Comparison of ENCODE assay signal across 26 cellular contexts in the genomic region with DNA sequence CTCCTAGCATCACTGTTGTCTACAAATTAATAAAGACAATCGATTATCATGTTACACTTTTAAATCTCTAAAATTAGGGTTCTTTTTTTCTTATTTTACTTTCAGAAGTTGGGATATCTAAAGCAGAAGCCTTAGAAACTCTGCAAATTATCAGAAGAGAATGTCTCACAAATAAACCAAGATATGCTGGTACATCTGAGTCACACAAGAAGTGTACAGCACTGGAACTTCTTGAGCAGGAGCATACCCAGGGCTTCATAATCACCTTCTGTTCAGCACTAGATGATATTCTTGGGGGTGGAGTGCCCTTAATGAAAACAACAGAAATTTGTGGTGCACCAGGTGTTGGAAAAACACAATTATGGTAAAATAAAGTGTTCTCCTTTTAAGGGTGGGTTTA. TPM values are rescaled to one million over a fixed set of nuclear protein-coding genes. Genes with fewer than 3 reads are reported as not detected.
A peak's percentile ranks its signal among the peaks of the same experiment; 100 is the strongest.
DNase-seq lines count a peak whose midpoint lies in the region; ATAC-seq and TF ChIP-seq lines count a peak whose summit lies in the region.
"Had no signal": no experiment of that assay in that cellular context is flagged by ENCODE, and none has a peak within 500 bp of the region (broad histone marks: within the 10 kb centered on the region; RNA-seq: fewer than 3 reads in every experiment).

No MANE protein-coding gene starts in this region.

- no peaks in the 10 kb centered on the region for H4K20me1 ChIP-seq in OCI-LY1 (ENCODE audit: insufficient read depth, low read length)

- peaks cover 40% of the 10 kb centered on the region for H3K4me1 Mint-ChIP-seq in activated T-cell treated with anti-CD3 and anti-CD28 coated beads, Interleukin-2, amount 50 U/mL, for 72 hours (ENCODE audit: low read depth)
- peaks cover 22% of the 10 kb centered on the region for H3K4me1 Mint-ChIP-seq in activated T-cell treated with anti-CD3 and anti-CD28 coated beads, Interleukin-2, amount 50 U/mL, for 4 hours (ENCODE audit: low read depth)
- H3K4me1 Mint-ChIP-seq in activated naive CD8-positive, alpha-beta T cell treated with anti-CD3 and anti-CD28 coated beads for 36 hours: peaks cover 23% of the 10 kb centered on the region
- H3K4me1 Mint-ChIP-seq in mesothelial cell of epicardium: peaks cover 24% of the 10 kb centered on the region

- peaks cover 25% of the 10 kb centered on the region for H3K79me2 ChIP-seq in OCI-LY1 (ENCODE audit: insufficient read depth, low read length)

- peak overlapping the region; percentile 89; the same call in 1 of the 2 replicates for H3K4me2 ChIP-seq in OCI-LY1 (ENCODE audit: low read length)
- H3K4me2 ChIP-seq: GM23338 had no signal

- H2AFZ ChIP-seq in OCI-LY1 (ENCODE audit: low read length): no peak overlapping the region
- H2AFZ ChIP-seq: GM23338 had no signal

- H3K27ac Mint-ChIP-seq in activated T-cell treated with anti-CD3 and anti-CD28 coated beads, Interleukin-2, amount 50 U/mL, for 72 hours: no peak overlapping the region
- no peak overlapping the region for H3K27ac Mint-ChIP-seq in activated naive CD8-positive, alpha-beta T cell treated with anti-CD3 and anti-CD28 coated beads for 36 hours
- H3K27ac Mint-ChIP-seq in mesothelial cell of epicardium: no peak overlapping the region
- H3K27ac Mint-ChIP-seq: activated naive CD4-positive, alpha-beta T cell treated with anti-CD3 and anti-CD28 coated beads, Interleukin-2, amount 50 U/mL, for 72 hours; dendritic cell treated with granulocyte-macrophage colony-stimulating factor and Interleukin-4, amounts not matched to agents 40 ng/mL and 50 ng/mL, for 4 days; GM23338; HFFc6 had no signal

- H3K27me3 ChIP-seq in OCI-LY1 (ENCODE audit: insufficient read depth, low read length): no peaks in the 10 kb centered on the region
- H3K27me3 ChIP-seq: esophagus muscularis mucosa, foreskin keratinocyte, heart right ventricle, ovary, transverse colon had no signal

- no peaks in the 10 kb centered on the region for H3K9me2 ChIP-seq in OCI-LY1 (ENCODE audit: low read depth, low read length)

- TF ChIP-seq CTCF in OCI-LY1 (IDR thresholded peaks at IDR 0.05; ENCODE audit: low read length) (no peak), mesothelial cell of epicardium (IDR thresholded peaks at IDR 0.05; ENCODE audit: unreplicated experiment) (no peak)

- no peaks in the 10 kb centered on the region for H3F3A ChIP-seq in OCI-LY1 (ENCODE audit: insufficient read depth, low read length)

- no peak overlapping the region for H3K9ac ChIP-seq in OCI-LY1 (ENCODE audit: low read length)

- H3K27me3 Mint-ChIP-seq in activated T-cell treated with anti-CD3 and anti-CD28 coated beads, Interleukin-2, amount 50 U/mL, for 72 hours (ENCODE audit: low read depth): no peaks in the 10 kb centered on the region
- no peaks in the 10 kb centered on the region for H3K27me3 Mint-ChIP-seq in activated T-cell treated with anti-CD3 and anti-CD28 coated beads, Interleukin-2, amount 50 U/mL, for 4 hours (ENCODE audit: low read depth)
- H3K27me3 Mint-ChIP-seq in activated naive CD8-positive, alpha-beta T cell treated with anti-CD3 and anti-CD28 coated beads for 36 hours: no peaks in the 10 kb centered on the region
- H3K27me3 Mint-ChIP-seq in mesothelial cell of epicardium (ENCODE audit: low read depth): no peaks in the 10 kb centered on the region
- H3K27me3 Mint-ChIP-seq: central memory CD8-positive, alpha-beta T cell; dendritic cell treated with granulocyte-macrophage colony-stimulating factor and Interleukin-4, amounts not matched to agents 40 ng/mL and 50 ng/mL, for 4 days; natural killer cell treated with Interleukin-12 subunit alpha and Interleukin-12 subunit beta and Interleukin-15 and Interleukin-18, amount 100 ng/mL, for 72 hours had no signal

- H3K4me3 ChIP-seq in OCI-LY1 (ENCODE audit: low read depth, low read length, poor library complexity, severe bottlenecking): no peak overlapping the region
- H3K4me3 ChIP-seq: esophagus muscularis mucosa, GM23338, heart right ventricle, lung, mucosa of descending colon, ovary, skin epidermis, transverse colon had no signal

- H3K36me3 Mint-ChIP-seq in activated T-cell treated with anti-CD3 and anti-CD28 coated beads, Interleukin-2, amount 50 U/mL, for 72 hours (ENCODE audit: insufficient read depth in 2 of 2): peaks cover 10 to 18% of the 10 kb centered on the region in 2 donors
- peaks cover 3% of the 10 kb centered on the region for H3K36me3 Mint-ChIP-seq in activated T-cell treated with anti-CD3 and anti-CD28 coated beads, Interleukin-2, amount 50 U/mL, for 4 hours (ENCODE audit: insufficient read depth)
- H3K36me3 Mint-ChIP-seq in activated naive CD8-positive, alpha-beta T cell treated with anti-CD3 and anti-CD28 coated beads for 36 hours: peaks cover 21% of the 10 kb centered on the region
- peaks cover 15% of the 10 kb centered on the region for H3K36me3 Mint-ChIP-seq in mesothelial cell of epicardium

- H3K4me3 Mint-ChIP-seq in activated T-cell treated with anti-CD3 and anti-CD28 coated beads, Interleukin-2, amount 50 U/mL, for 72 hours: peak overlapping the region; percentile 61 to 73
- H3K4me3 Mint-ChIP-seq in activated T-cell treated with anti-CD3 and anti-CD28 coated beads, Interleukin-2, amount 50 U/mL, for 4 hours: no peak overlapping the region
- H3K4me3 Mint-ChIP-seq in activated naive CD8-positive, alpha-beta T cell treated with anti-CD3 and anti-CD28 coated beads for 36 hours: peak overlapping the region; percentile 48
- H3K4me3 Mint-ChIP-seq in mesothelial cell of epicardium: no peak overlapping the region
- H3K4me3 Mint-ChIP-seq: central memory CD8-positive, alpha-beta T cell; dendritic cell treated with granulocyte-macrophage colony-stimulating factor and Interleukin-4, amounts not matched to agents 40 ng/mL and 50 ng/mL, for 4 days; GM23338; HFFc6 had no signal

- peaks cover 24% of the 10 kb centered on the region for H3K4me1 ChIP-seq in OCI-LY1 (ENCODE audit: insufficient read depth, low read length, severe bottlenecking)

- no peaks in the 10 kb centered on the region for H3K9me3 Mint-ChIP-seq in activated T-cell treated with anti-CD3 and anti-CD28 coated beads, Interleukin-2, amount 50 U/mL, for 72 hours
- H3K9me3 Mint-ChIP-seq in activated T-cell treated with anti-CD3 and anti-CD28 coated beads, Interleukin-2, amount 50 U/mL, for 4 hours: no peaks in the 10 kb centered on the region
- H3K9me3 Mint-ChIP-seq in activated naive CD8-positive, alpha-beta T cell treated with anti-CD3 and anti-CD28 coated beads for 36 hours: peaks cover 2% of the 10 kb centered on the region
- H3K9me3 Mint-ChIP-seq in mesothelial cell of epicardium: peaks cover 4% of the 10 kb centered on the region
- H3K9me3 Mint-ChIP-seq: activated naive CD4-positive, alpha-beta T cell treated with anti-CD3 and anti-CD28 coated beads, Interleukin-2, amount 50 U/mL, for 72 hours; central memory CD8-positive, alpha-beta T cell; dendritic cell treated with granulocyte-macrophage colony-stimulating factor and Interleukin-4, amounts not matched to agents 40 ng/mL and 50 ng/mL, for 4 days; GM23338; HFFc6; natural killer cell treated with Interleukin-12 subunit alpha and Interleukin-12 subunit beta and Interleukin-15 and Interleukin-18, amount 100 ng/mL, for 72 hours had no signal

- H3K36me3 ChIP-seq in OCI-LY1 (ENCODE audit: insufficient read depth, low read length): peaks cover 40% of the 10 kb centered on the region
- H3K36me3 ChIP-seq: ovary, transverse colon had no signal

- no peaks in the 10 kb centered on the region for H3K9me3 ChIP-seq in OCI-LY1 (ENCODE audit: low read length)
- H3K9me3 ChIP-seq: esophagus muscularis mucosa, heart right ventricle, mucosa of descending colon, ovary, transverse colon had no signal

- no peak for DNase-seq in activated T-cell treated with anti-CD3 and anti-CD28 coated beads, Interleukin-2, amount 50 U/mL, for 72 hours
- DNase-seq in activated T-cell treated with anti-CD3 and anti-CD28 coated beads, Interleukin-2, amount 50 U/mL, for 4 hours: no peak
- no peak for DNase-seq in activated naive CD8-positive, alpha-beta T cell treated with anti-CD3 and anti-CD28 coated beads for 36 hours
- DNase-seq in central memory CD4-positive, alpha-beta T cell: no peak
- DNase-seq in NCI-H2171 treated with DMSO at 0.1 percent for 48 hours (lab: John Stamatoyannopoulos, UW) (no peak), mesothelial cell of epicardium (ENCODE audit: low spot score in 2 of 2, unreplicated experiment in 2 of 2) (no peak)
- DNase-seq: heart right ventricle, HFFc6, kidney glomerular epithelial cell, mucosa of descending colon, NCI-H510A, ovary, transverse colon had no signal

- H3K27ac ChIP-seq in OCI-LY1 (ENCODE audit: low read depth, low read length, poor library complexity, severe bottlenecking): no peak overlapping the region
- H3K27ac ChIP-seq: C4-2B, esophagus muscularis mucosa, foreskin keratinocyte, heart right ventricle, HL-60, ovary, skin epidermis, transverse colon had no signal

- ATAC-seq in activated T-cell treated with anti-CD3 and anti-CD28 coated beads, Interleukin-2, amount 50 U/mL, for 72 hours (replicated peaks in 1 of 2): no peak
- ATAC-seq in activated T-cell treated with anti-CD3 and anti-CD28 coated beads, Interleukin-2, amount 50 U/mL, for 4 hours: no peak
- ATAC-seq: activated naive CD4-positive, alpha-beta T cell treated with anti-CD3 and anti-CD28 coated beads, Interleukin-2, amount 50 U/mL, for 72 hours; foreskin keratinocyte; GM23338; heart right ventricle; mucosa of descending colon; natural killer cell treated with Interleukin-12 subunit alpha and Interleukin-12 subunit beta and Interleukin-15 and Interleukin-18, amount 100 ng/mL, for 72 hours had no signal

RNA-seq across cellular contexts. Expression of a gene that starts 2.4 kb away (rescaled TPM):
- total RNA-seq in activated T-cell treated with anti-CD3 and anti-CD28 coated beads, Interleukin-2, amount 50 U/mL, for 72 hours: 100 to 1,000 TPM in 1 of 2 donors, 10 to 100 TPM in 1; 81.2 to 105 TPM
- 10 to 100 TPM; 57.4 to 68.5 (median 59.9) TPM for total RNA-seq in activated T-cell treated with anti-CD3 and anti-CD28 coated beads, Interleukin-2, amount 50 U/mL, for 4 hours
- 10 to 100 TPM; 77.3 to 86.7 TPM for total RNA-seq in activated naive CD8-positive, alpha-beta T cell treated with anti-CD3 and anti-CD28 coated beads for 36 hours
- 28.8 to 31.7 TPM (median 30.3 TPM) in 3 replicates for total RNA-seq in mesothelial cell of epicardium

RNA-seq across cellular contexts. Expression of a gene that starts 3.0 kb away (rescaled TPM):
- under 1 TPM; 0.46 to 0.84 TPM for total RNA-seq in activated T-cell treated with anti-CD3 and anti-CD28 coated beads, Interleukin-2, amount 50 U/mL, for 72 hours
- total RNA-seq in activated T-cell treated with anti-CD3 and anti-CD28 coated beads, Interleukin-2, amount 50 U/mL, for 4 hours: under 1 TPM; 0.20 to 0.43 (median 0.29) TPM
- total RNA-seq in activated naive CD8-positive, alpha-beta T cell treated with anti-CD3 and anti-CD28 coated beads for 36 hours: under 1 TPM; 0.10 to 0.14 TPM
- total RNA-seq in mesothelial cell of epicardium: 0.20 to 0.43 TPM (median 0.34 TPM) in 3 replicates
- total RNA-seq: renal cortical epithelial cell had no signal

Comparison
In these comparisons a context has a peak if more than half of its experiments do, and no peak if none do; other contexts are left out.
1. H3K4me3 Mint-ChIP-seq: peak in activated T-cell treated with anti-CD3 and anti-CD28 coated beads, Interleukin-2, amount 50 U/mL, for 72 hours (2 of 2) and activated naive CD8-positive, alpha-beta T cell treated with anti-CD3 and anti-CD28 coated beads for 36 hours (single experiment); none in activated T-cell treated with anti-CD3 and anti-CD28 coated beads, Interleukin-2, amount 50 U/mL, for 4 hours (single experiment) and mesothelial cell of epicardium (single experiment).